Comparison of ENCODE assay signal across 18 cellular contexts in genomic region chr16:89172171-89172900, GRCh38. TPM values are rescaled to one million over a fixed set of nuclear protein-coding genes. Genes with fewer than 3 reads are reported as not detected.
DNase-seq lines count a peak whose midpoint lies in the region; ATAC-seq, FAIRE-seq and TF ChIP-seq lines count a peak whose summit lies in the region.
"Had no signal": no experiment of that assay in that cellular context is flagged by ENCODE, and none has a peak within 500 bp of the region (broad histone marks: within the 10 kb centered on the region; RNA-seq: fewer than 3 reads in every experiment).

No MANE protein-coding gene starts in this region.

- H4K20me1 ChIP-seq in H1 (replicated peaks in 1 of 2; ENCODE audit: control insufficient read depth in 1 of 2, insufficient read depth in 2 of 2, low read length in 2 of 2) = peaks cover 0 to 3% of the 10 kb centered on the region in 2 experiments
- H4K20me1 ChIP-seq in neural progenitor cell (ENCODE audit: low read depth) = peaks cover 24% of the 10 kb centered on the region

- DNase-seq in right cardiac atrium (peak in 2 of 3 donors; percentile 43 to 70), Right ventricle myocardium superior (no peak), H1 (ENCODE audit: low read depth in 1 of 2, low spot score in 2 of 2) (no peak), neural progenitor cell (ENCODE audit: low spot score) (no peak), islet precursor cell (no peak), MCF 10A (ENCODE audit: unreplicated experiment) (no peak)

- BruUV-seq in MCF 10A (replicated peaks; lab: Mats Ljungman, UMichigan) = no TSS peak

- no peaks in the 10 kb centered on the region for H3F3A ChIP-seq in neural progenitor cell (ENCODE audit: low read depth)

- CTCF ChIA-PET in H1 (lab: Charles Lee; ENCODE audit: partially characterized antibody) = no interaction called here
- CTCF ChIA-PET in MCF 10A (lab: Yijun Ruan, JAX) = interaction anchor here (0.7 kb wide), 1 partner anchor 466 kb away, joined by 3 read pairs; the partner anchor contains the start of genes CTU2 and RNF166

- no peak overlapping the region for H3K18ac ChIP-seq in H1 (ENCODE audit: extremely low read depth, low read length)

- H3K36me3 ChIP-seq in H1 (ENCODE audit: control insufficient read depth in 2 of 4, insufficient read depth in 4 of 4, low read length in 3 of 4) (no peaks in the 10 kb centered on the region), neural progenitor cell (no peaks in the 10 kb centered on the region), gastroesophageal sphincter (no peaks in the 10 kb centered on the region)
- H3K36me3 ChIP-seq: BE2C, colonic mucosa, left ventricle myocardium inferior, upper lobe of left lung had no signal

- H3K4me1 ChIP-seq in right cardiac atrium (ENCODE audit: control insufficient read depth, insufficient read depth, low read length) = no peaks in the 10 kb centered on the region
- peaks cover 0 to 26% (median 17%) of the 10 kb centered on the region in 4 experiments; a peak in 6 of 7 replicates for H3K4me1 ChIP-seq in H1 (replicated peaks in 1 of 4; ENCODE audit: control insufficient read depth in 3 of 4, insufficient read depth in 4 of 4, low read length in 3 of 4)
- peaks cover 19% of the 10 kb centered on the region for H3K4me1 ChIP-seq in neural progenitor cell
- H3K4me1 ChIP-seq in gastroesophageal sphincter = peaks cover 0 to 29% (median 18%) of the 10 kb centered on the region in 3 donors
- H3K4me1 ChIP-seq: BE2C had no signal

- no peak overlapping the region for H4K5ac ChIP-seq in H1 (ENCODE audit: insufficient read length, low read depth, low read length)

- H2BK15ac ChIP-seq in H1 (ENCODE audit: low read length) = no peak overlapping the region

- H3K9ac ChIP-seq in H1 (replicated peaks in 1 of 4; ENCODE audit: extremely low read depth in 1 of 4, low read depth in 3 of 4, low read length in 3 of 4) (no peak overlapping the region), neural progenitor cell (no peak overlapping the region)

- H3K14ac ChIP-seq in H1 (ENCODE audit: insufficient read length) = no peak overlapping the region

- TF ChIP-seq POLR2A in H1 (IDR thresholded peaks at IDR 0.05; ENCODE audit: control extremely low read depth in 1 of 2, low read depth in 2 of 2, low read length in 2 of 2) (no peak), gastroesophageal sphincter (IDR thresholded peaks at IDR 0.05) (no peak)

- H2AFZ ChIP-seq in H1 (ENCODE audit: low read length) (no peak overlapping the region), neural progenitor cell (replicated peaks) (no peak overlapping the region)

- no peak overlapping the region for H2BK120ac ChIP-seq in H1 (replicated peaks; ENCODE audit: low read depth, low read length)

- no peak overlapping the region; the same call in 1 of the 2 replicates for H2AK5ac ChIP-seq in H1 (ENCODE audit: low read depth, low read length)

- FAIRE-seq in H1 (lab: Jason Lieb, UNC) = no peak
- FAIRE-seq: TTC549 had no signal

- no peak overlapping the region for H3K4ac ChIP-seq in H1 (replicated peaks; ENCODE audit: insufficient read length, low read depth, low read length)

- H3K4me3 ChIP-seq in right cardiac atrium (ENCODE audit: low read length) (no peak overlapping the region), H1 (ENCODE audit: extremely low read depth in 1 of 4, insufficient read depth in 2 of 4, low read depth in 3 of 4, low read length in 4 of 4) (no peak overlapping the region), neural progenitor cell (no peak overlapping the region), gastroesophageal sphincter (no peak overlapping the region)
- H3K4me3 ChIP-seq: colonic mucosa had no signal

- H3K27me3 ChIP-seq in right cardiac atrium (ENCODE audit: control insufficient read depth, insufficient read depth) = no peaks in the 10 kb centered on the region
- H3K27me3 ChIP-seq in H1 (replicated peaks in 1 of 4; ENCODE audit: control insufficient read depth in 3 of 4, extremely low read depth in 1 of 4, insufficient read depth in 3 of 4, low read length in 3 of 4) = peaks cover 0 to 7% (median 4%) of the 10 kb centered on the region in 4 experiments; a peak in 4 of 7 replicates
- H3K27me3 ChIP-seq in neural progenitor cell = peaks cover 49% of the 10 kb centered on the region
- peaks cover 90% of the 10 kb centered on the region for H3K27me3 ChIP-seq in gastroesophageal sphincter

- intact Hi-C loops in right cardiac atrium (cut with DNase I) = no loop called here
- intact Hi-C loops in Right ventricle myocardium superior (cut with DNase I) = no loop called here
- intact Hi-C loops in MCF 10A (cut with micrococcal nuclease) = no loop called here

- 65% methylated on average over 19 of the region's 19 CpGs for whole genome bisulfite sequencing in right cardiac atrium
- 88% methylated on average over 19 of the region's 19 CpGs; no CpG with 5 or more reads in 1 of the 2 experiments for WGBS in H1 (ENCODE audit: extremely low coverage in 1 of 2, insufficient coverage in 1 of 2, insufficient read length in 1 of 2, insufficient replicate concordance in 2 of 2, low coverage in 1 of 2, low lambda C conversion rate in 2 of 2, missing lambda C conversion rate in 1 of 2), 2 experiments
- no CpG with 5 or more reads among the region's 19 CpGs for WGBS in gastroesophageal sphincter (ENCODE audit: low coverage in 1 of 2), 2 donors

- TF ChIP-seq EP300 in H1 (IDR thresholded peaks at IDR 0.05; ENCODE audit: borderline replicate concordance in 1 of 2, low read depth in 2 of 2, low read length in 2 of 2) (no peak), gastroesophageal sphincter (IDR thresholded peaks at IDR 0.05) (no peak)

- no peak overlapping the region for H2BK5ac ChIP-seq in H1 (ENCODE audit: low read depth, low read length)

- H3K4me3 Mint-ChIP-seq in neural progenitor cell (peak overlapping the region; percentile 50), MCF 10A (ENCODE audit: unreplicated experiment) (no peak overlapping the region)
- H3K4me3 Mint-ChIP-seq: activated naive CD8-positive, alpha-beta T cell treated with anti-CD3 and anti-CD28 coated beads for 36 hours; endodermal cell; HFFc6 had no signal

- no peak overlapping the region for H2BK12ac ChIP-seq in H1 (ENCODE audit: low read depth, low read length)

- H3K27ac ChIP-seq in right cardiac atrium (ENCODE audit: low read length) (no peak overlapping the region), H1 (ENCODE audit: low read depth, low read length) (no peak overlapping the region), neural progenitor cell (no peak overlapping the region), gastroesophageal sphincter (no peak overlapping the region)
- H3K27ac ChIP-seq: colonic mucosa, left ventricle myocardium inferior, RWPE1, upper lobe of left lung had no signal

- ATAC-seq in right cardiac atrium = no peak
- ATAC-seq in Right ventricle myocardium superior (ENCODE audit: poor library complexity) = no peak
- ATAC-seq in HG03095 (IDR thresholded peaks at IDR 0.05; ENCODE audit: unreplicated experiment) = no peak
- no peak for ATAC-seq in gastroesophageal sphincter

- no peaks in the 10 kb centered on the region for H3K79me1 ChIP-seq in H1 (ENCODE audit: low read depth, low read length)

- H3K27ac Mint-ChIP-seq in neural progenitor cell (no peak overlapping the region), MCF 10A (ENCODE audit: low read depth, unreplicated experiment) (no peak overlapping the region)
- H3K27ac Mint-ChIP-seq: activated naive CD8-positive, alpha-beta T cell treated with anti-CD3 and anti-CD28 coated beads for 36 hours; endodermal cell; HFFc6 had no signal

- H3K27me3 Mint-ChIP-seq in neural progenitor cell (ENCODE audit: insufficient read depth, low read depth) (peaks cover 8% of the 10 kb centered on the region), MCF 10A (ENCODE audit: insufficient read depth, unreplicated experiment) (no peaks in the 10 kb centered on the region)

- H3K36me3 Mint-ChIP-seq in neural progenitor cell = no peaks in the 10 kb centered on the region
- H3K36me3 Mint-ChIP-seq in MCF 10A (ENCODE audit: insufficient read depth, unreplicated experiment) = no peaks in the 10 kb centered on the region
- H3K36me3 Mint-ChIP-seq: activated naive CD8-positive, alpha-beta T cell treated with anti-CD3 and anti-CD28 coated beads for 36 hours; IgD-negative memory B cell had no signal

- H3K79me2 ChIP-seq in H1 (ENCODE audit: control insufficient read depth in 1 of 2, insufficient read depth in 2 of 2, low read length in 2 of 2) (no peaks in the 10 kb centered on the region), neural progenitor cell (ENCODE audit: low read depth) (no peaks in the 10 kb centered on the region)

- H2BK20ac ChIP-seq in H1 (ENCODE audit: low read length) = 0 out of 2 replicates have a peak overlapping the region, but pooled peaks have one; percentile 34

- H3K23me2 ChIP-seq in H1 (ENCODE audit: low read depth, low read length) = peaks cover 5% of the 10 kb centered on the region

- no peaks in the 10 kb centered on the region for H3K9me3 ChIP-seq in right cardiac atrium (ENCODE audit: control insufficient read depth, low read length)
- no peaks in the 10 kb centered on the region for H3K9me3 ChIP-seq in H1 (ENCODE audit: insufficient read depth in 2 of 2, low read depth in 1 of 2, low read length in 1 of 2)
- no peaks in the 10 kb centered on the region for H3K9me3 ChIP-seq in neural progenitor cell (ENCODE audit: low read depth)
- H3K9me3 ChIP-seq in gastroesophageal sphincter = no peaks in the 10 kb centered on the region
- H3K9me3 ChIP-seq: BE2C, colonic mucosa, left ventricle myocardium inferior, upper lobe of left lung had no signal

- TF ChIP-seq CTCF in H1 (IDR thresholded peaks at IDR 0.05; ENCODE audit: control extremely low read depth in 1 of 3, insufficient read depth in 1 of 3, low read depth in 1 of 3, low read length in 3 of 3) = no peak
- no peak for TF ChIP-seq CTCF in neural progenitor cell (IDR thresholded peaks at IDR 0.05)
- no peak for TF ChIP-seq CTCF in gastroesophageal sphincter (IDR thresholded peaks at IDR 0.05)
- TF ChIP-seq CTCF in MCF 10A (IDR thresholded peaks at IDR 0.05; ENCODE audit: unreplicated experiment) = no peak

- H4K91ac ChIP-seq in H1 (replicated peaks; ENCODE audit: insufficient read length, low read length) = no peak overlapping the region

- H3K4me1 Mint-ChIP-seq in neural progenitor cell = peaks cover 12% of the 10 kb centered on the region
- H3K4me1 Mint-ChIP-seq in MCF 10A (ENCODE audit: insufficient read depth, unreplicated experiment) = peaks cover 5% of the 10 kb centered on the region

- H3K56ac ChIP-seq in H1 (replicated peaks; ENCODE audit: insufficient read length, low read depth, low read length) = no peak overlapping the region

- H4K8ac ChIP-seq in H1 (ENCODE audit: extremely low read depth, insufficient read depth, low read length) = no peak overlapping the region; the same call in 1 of the 2 replicates

- H3K9me3 Mint-ChIP-seq in neural progenitor cell (no peaks in the 10 kb centered on the region), MCF 10A (ENCODE audit: unreplicated experiment) (no peaks in the 10 kb centered on the region)
- H3K9me3 Mint-ChIP-seq: activated naive CD8-positive, alpha-beta T cell treated with anti-CD3 and anti-CD28 coated beads for 36 hours; endodermal cell; HFFc6; IgD-negative memory B cell had no signal

- H3K23ac ChIP-seq in H1 (ENCODE audit: insufficient read length) = no peak overlapping the region

- POLR2A ChIA-PET in H1 (lab: Charles Lee; ENCODE audit: partially characterized antibody) (interaction anchor here (1.1 to 2.3 kb wide), 2 partner anchors 13 to 28 kb away, joined by 3 to 9 read pairs; partner anchors contain the start of gene SLC22A31), MCF 10A (lab: Yijun Ruan, JAX) (interaction anchor here (1.7 kb wide), 1 partner anchor 360 kb away, joined by 8 read pairs; the partner anchor contains the start of gene APRT)

- TF ChIP-seq RAD21 in H1 (IDR thresholded peaks at IDR 0.05 in 1 of 2, conservative IDR thresholded peaks at IDR 0.05 in 1 of 2; ENCODE audit: low read depth in 2 of 2, low read length in 2 of 2) = no peak

- H3K4me2 ChIP-seq in H1 (ENCODE audit: insufficient read depth in 1 of 2, low read depth in 2 of 2, low read length in 2 of 2) = peak overlapping the region in 1 of 2 experiments; percentile 65; a peak in 1 of 4 replicates
- peak overlapping the region; percentile 71 for H3K4me2 ChIP-seq in neural progenitor cell

RNA-seq across cellular contexts. Expression of gene CDH15, which starts 0.8 kb away (rescaled TPM):
- total RNA-seq in right cardiac atrium = under 1 TPM; 0.09 to 0.14 (median 0.13) TPM
- 0.05 TPM for polyA plus RNA-seq in right cardiac atrium
- total RNA-seq in Right ventricle myocardium superior = not detected
- total RNA-seq in H1 (2021; fragmentation: NEBNext Ultra II Directional; extraction: Animal tissue kit (Norgen Biotek cat#: 25700)) = 0.65 and 0.82 TPM in 2 replicates
- polyA plus RNA-seq in H1 (2011; rRNA removed) = 0.50 and 0.60 TPM in 2 replicates
- polyA plus RNA-seq in H1 (2011; cell fraction: cytosol; rRNA removed) = 0.59 TPM
- polyA plus RNA-seq in H1 (2011; cell fraction: nucleus; rRNA removed) = 1.0 TPM
- 0.33 to 0.53 TPM (median 0.35 TPM) in 4 replicates for polyA plus RNA-seq in H1 (2012, experiment 1 of 2)
- 0.35 TPM for polyA plus RNA-seq in H1 (2012, experiment 2 of 2)
- polyA plus RNA-seq in H1 (2013, experiment 1 of 2) = 0.65 TPM
- polyA plus RNA-seq in H1 (2013, experiment 2 of 2) = 0.57 TPM
- polyA minus RNA-seq in H1 (2011; rRNA and poly(A)+ RNA removed) = 0.07 TPM in 1 of 2 replicates, not detected in the other
- polyA minus RNA-seq in H1 (2011; cell fraction: cytosol; rRNA and poly(A)+ RNA removed) = 0.73 TPM
- polyA minus RNA-seq in H1 (2011; cell fraction: nucleus; rRNA and poly(A)+ RNA removed) = 0.60 TPM
- not detected in 2 replicates for total RNA-seq in neural progenitor cell (ENCODE audit: low replicate concordance)
- total RNA-seq in gastroesophageal sphincter = 1 to 10 TPM in 1 of 4 donors, under 1 TPM in 2, not detected in 1; 0.15 to 1.1 (median 0.27) TPM
- total RNA-seq in MCF 10A (2022) = not detected in 2 replicates
- total RNA-seq: activated naive CD8-positive, alpha-beta T cell treated with anti-CD3 and anti-CD28 coated beads for 36 hours; colonic mucosa; left ventricle myocardium inferior had no signal
- polyA plus RNA-seq: IgD-negative memory B cell had no signal

RNA-seq across cellular contexts. Expression of gene SLC22A31, which starts 28.0 kb away (rescaled TPM):
- under 1 TPM in 2 of 4 donors, not detected in 2; 0.12 to 0.69 TPM for total RNA-seq in right cardiac atrium
- 0.05 TPM for polyA plus RNA-seq in right cardiac atrium
- total RNA-seq in Right ventricle myocardium superior = not detected
- total RNA-seq in H1 (2021; fragmentation: NEBNext Ultra II Directional; extraction: Animal tissue kit (Norgen Biotek cat#: 25700)) = 10.6 and 11.1 TPM in 2 replicates
- 7.7 and 7.9 TPM in 2 replicates for polyA plus RNA-seq in H1 (2011; rRNA removed)
- 6.7 TPM for polyA plus RNA-seq in H1 (2011; cell fraction: cytosol; rRNA removed)
- 50.6 TPM for polyA plus RNA-seq in H1 (2011; cell fraction: nucleus; rRNA removed)
- 5.9 to 13.0 TPM (median 10.2 TPM) in 4 replicates for polyA plus RNA-seq in H1 (2012, experiment 1 of 2)
- polyA plus RNA-seq in H1 (2012, experiment 2 of 2) = 5.9 TPM
- polyA plus RNA-seq in H1 (2013, experiment 1 of 2) = 7.2 TPM
- polyA plus RNA-seq in H1 (2013, experiment 2 of 2) = 7.0 TPM
- 1.2 and 2.6 TPM in 2 replicates for polyA minus RNA-seq in H1 (2011; rRNA and poly(A)+ RNA removed)
- polyA minus RNA-seq in H1 (2011; cell fraction: cytosol; rRNA and poly(A)+ RNA removed) = 3.0 TPM
- 10.6 TPM for polyA minus RNA-seq in H1 (2011; cell fraction: nucleus; rRNA and poly(A)+ RNA removed)
- 0.87 TPM in 1 of 2 replicates, not detected in the other for total RNA-seq in neural progenitor cell (ENCODE audit: low replicate concordance)
- total RNA-seq in gastroesophageal sphincter = not detected
- not detected in 2 replicates for total RNA-seq in MCF 10A (2022)
- total RNA-seq: activated naive CD8-positive, alpha-beta T cell treated with anti-CD3 and anti-CD28 coated beads for 36 hours; HFFc6; left ventricle myocardium inferior had no signal
- polyA plus RNA-seq: IgD-negative memory B cell had no signal

RNA-seq across cellular contexts. Expression of gene ZNF778, which starts 45.2 kb away (rescaled TPM):
- total RNA-seq in right cardiac atrium (1 to 10 TPM; 6.6 to 9.0 (median 8.0) TPM), Right ventricle myocardium superior (9.9 TPM), neural progenitor cell (ENCODE audit: low replicate concordance) (21.5 and 26.1 TPM in 2 replicates), gastroesophageal sphincter (10 to 100 TPM; 11.1 to 28.0 (median 12.4) TPM), MCF 10A (2022) (13.5 and 15.8 TPM in 2 replicates)
- polyA plus RNA-seq in right cardiac atrium (1.6 TPM), H1 (2011; rRNA removed) (8.6 and 9.5 TPM in 2 replicates)
- 19.8 and 21.9 TPM in 2 replicates for total RNA-seq in H1 (2021; fragmentation: NEBNext Ultra II Directional; extraction: Animal tissue kit (Norgen Biotek cat#: 25700))
- polyA plus RNA-seq in H1 (2011; cell fraction: cytosol; rRNA removed) = 8.3 TPM
- 11.0 TPM for polyA plus RNA-seq in H1 (2011; cell fraction: nucleus; rRNA removed)
- 8.9 to 11.6 TPM (median 10.6 TPM) in 4 replicates for polyA plus RNA-seq in H1 (2012, experiment 1 of 2)
- polyA plus RNA-seq in H1 (2012, experiment 2 of 2) = 0.62 TPM
- polyA plus RNA-seq in H1 (2013, experiment 1 of 2) = 11.3 TPM
- polyA plus RNA-seq in H1 (2013, experiment 2 of 2) = 10.3 TPM
- polyA minus RNA-seq in H1 (2011; rRNA and poly(A)+ RNA removed) = 30.1 and 31.7 TPM in 2 replicates
- 26.0 TPM for polyA minus RNA-seq in H1 (2011; cell fraction: cytosol; rRNA and poly(A)+ RNA removed)
- 19.5 TPM for polyA minus RNA-seq in H1 (2011; cell fraction: nucleus; rRNA and poly(A)+ RNA removed)

Comparison
In these comparisons a context has a peak if more than half of its experiments do, and no peak if none do; other contexts are left out.
1. DNase-seq: peak in right cardiac atrium (2 of 3); none in Right ventricle myocardium superior (single experiment), H1 (0 of 2), neural progenitor cell (single experiment), islet precursor cell (single experiment) and MCF 10A (single experiment).